Comparison of ENCODE assay signal across 26 cellular contexts in genomic region chr12:95185834-95186233, GRCh38.
"Had no signal": no experiment of that assay in that cellular context is flagged by ENCODE, and none has a peak within 500 bp of the region (broad histone marks: within the 10 kb centered on the region; RNA-seq: fewer than 3 reads in every experiment).

No MANE protein-coding gene starts in this region.

- H3K27ac ChIP-seq: coronary artery, esophagus squamous epithelium, heart right ventricle, left lung, lower lobe of right lung, prostate gland, sigmoid colon, testis, tibial artery had no signal

- H3K9me3 Mint-ChIP-seq: naive thymus-derived CD8-positive, alpha-beta T cell; nephron progenitor cell; stimulated activated effector memory CD8-positive, alpha-beta T cell treated with anti-CD3 and anti-CD28 coated beads, Interleukin-12 subunit alpha, Interleukin-12 subunit beta, amount 100 ng/mL, for 72 hours; type B pancreatic cell had no signal

- H3K36me3 ChIP-seq: left lung, lower lobe of right lung, prostate gland, sigmoid colon, tibial artery had no signal

- H3K27me3 ChIP-seq: esophagus squamous epithelium, heart right ventricle, left lung, sigmoid colon, testis, tibial artery had no signal

- H3K9me3 ChIP-seq: esophagus squamous epithelium, heart right ventricle, left lung, lower lobe of right lung, prostate gland, sigmoid colon, testis, tibial artery had no signal

- DNase-seq: dermis blood vessel endothelial cell; effector memory CD4-positive, alpha-beta T cell; erythroblast; esophagus squamous epithelium; foreskin melanocyte; glutamatergic neuron; heart right ventricle; hippocampal formation; left cardiac atrium; left lung; lower lobe of right lung; naive thymus-derived CD8-positive, alpha-beta T cell; nephron progenitor cell; nucleus accumbens; right cardiac atrium; sigmoid colon; stimulated activated CD4-positive, alpha-beta T cell treated with anti-CD3 and anti-CD28 coated beads, Interleukin-2, amount 100 ng/mL, for 24 hours; stimulated activated CD4-positive, alpha-beta T cell treated with anti-CD3 and anti-CD28 coated beads, Interleukin-4, amount 100 ng/mL, for 24 hours; stimulated activated naive CD8-positive, alpha-beta T cell treated with anti-CD3 and anti-CD28 coated beads, Interleukin-15, Interleukin-2, amounts not matched to agents 100 U/mL and 50 U/mL, for 24 hours; substantia nigra; testis; tibial artery had no signal

- H3K4me1 ChIP-seq: left lung, lower lobe of right lung, prostate gland, tibial artery had no signal

- H3K27me3 Mint-ChIP-seq: naive thymus-derived CD8-positive, alpha-beta T cell; type B pancreatic cell had no signal

- H3K36me3 Mint-ChIP-seq: naive thymus-derived CD8-positive, alpha-beta T cell; stimulated activated effector memory CD8-positive, alpha-beta T cell treated with anti-CD3 and anti-CD28 coated beads, Interleukin-12 subunit alpha, Interleukin-12 subunit beta, amount 100 ng/mL, for 72 hours had no signal

- H3K4me3 ChIP-seq: coronary artery, esophagus squamous epithelium, heart right ventricle, left lung, lower lobe of right lung, prostate gland, sigmoid colon, testis, tibial artery had no signal

- H3K4me3 Mint-ChIP-seq: naive thymus-derived CD8-positive, alpha-beta T cell; nephron progenitor cell; stimulated activated effector memory CD8-positive, alpha-beta T cell treated with anti-CD3 and anti-CD28 coated beads, Interleukin-12 subunit alpha, Interleukin-12 subunit beta, amount 100 ng/mL, for 72 hours; type B pancreatic cell had no signal

- ATAC-seq: heart right ventricle; left cardiac atrium; left lung; lower lobe of right lung; naive thymus-derived CD8-positive, alpha-beta T cell; right cardiac atrium; stimulated activated effector memory CD8-positive, alpha-beta T cell treated with anti-CD3 and anti-CD28 coated beads, Interleukin-12 subunit alpha, Interleukin-12 subunit beta, amount 100 ng/mL, for 72 hours; stimulated activated naive CD8-positive, alpha-beta T cell treated with anti-CD3 and anti-CD28 coated beads, Interleukin-15, Interleukin-2, amounts not matched to agents 100 U/mL and 50 U/mL, for 24 hours had no signal

- H3K4me1 Mint-ChIP-seq: naive thymus-derived CD8-positive, alpha-beta T cell; stimulated activated effector memory CD8-positive, alpha-beta T cell treated with anti-CD3 and anti-CD28 coated beads, Interleukin-12 subunit alpha, Interleukin-12 subunit beta, amount 100 ng/mL, for 72 hours had no signal

- H3K27ac Mint-ChIP-seq: naive thymus-derived CD8-positive, alpha-beta T cell; nephron progenitor cell; stimulated activated effector memory CD8-positive, alpha-beta T cell treated with anti-CD3 and anti-CD28 coated beads, Interleukin-12 subunit alpha, Interleukin-12 subunit beta, amount 100 ng/mL, for 72 hours; type B pancreatic cell had no signal
